Comparison of ENCODE assay signal across 8 cellular contexts in genomic region chr18:35122586-35123224, GRCh38.
A peak's percentile ranks its signal among the peaks of the same experiment; 100 is the strongest.
DNase-seq lines count a peak whose midpoint lies in the region; ATAC-seq and TF ChIP-seq lines count a peak whose summit lies in the region.

No MANE protein-coding gene starts in this region.

- no peaks in the 10 kb centered on the region for H3K27me3 Mint-ChIP-seq in CD14-positive monocyte (ENCODE audit: low read depth in 3 of 3)

- intact Hi-C loops in CD14-positive monocyte (cut with micrococcal nuclease) = no loop called here

- H3K4me1 Mint-ChIP-seq in CD14-positive monocyte = peaks cover 10% of the 10 kb centered on the region

- TF ChIP-seq CTCF in CD14-positive monocyte (IDR thresholded peaks at IDR 0.05) = no peak

- peaks cover 20 to 30% of the 10 kb centered on the region in 2 donors for H3K36me3 Mint-ChIP-seq in CD14-positive monocyte

- H3K4me3 Mint-ChIP-seq in CD14-positive monocyte = no peak overlapping the region

- ATAC-seq in GM18502 (IDR thresholded peaks at IDR 0.05; ENCODE audit: poor library complexity, unreplicated experiment) = peak; percentile 99
- peak; percentile 87 for ATAC-seq in GM21786 (IDR thresholded peaks at IDR 0.05; ENCODE audit: unreplicated experiment)
- no peak for ATAC-seq in HG03442 (IDR thresholded peaks at IDR 0.05; ENCODE audit: unreplicated experiment)

- peak overlapping the region in 2 of 7 donors; percentile 58 to 63 for H3K27ac Mint-ChIP-seq in CD14-positive monocyte

- peaks cover 8 to 18% (median 10%) of the 10 kb centered on the region in 7 donors for H3K9me3 Mint-ChIP-seq in CD14-positive monocyte

- DNase-seq in NCI-H69 (lab: John Stamatoyannopoulos, UW) (peak; percentile 95), iPS-NIHi11 (ENCODE audit: low spot score) (peak; percentile 33), CD14-positive monocyte (ENCODE audit: low spot score) (no peak), DMS153 treated with DMSO at 0.1 percent for 48 hours (lab: John Stamatoyannopoulos, UW; ENCODE audit: unreplicated experiment) (no peak), OCI-M1 (lab: John Stamatoyannopoulos, UW) (no peak)

Comparison
In these comparisons a context has a peak if more than half of its experiments do, and no peak if none do; other contexts are left out.
1. DNase-seq: peak in NCI-H69 (single experiment) and iPS-NIHi11 (single experiment); none in CD14-positive monocyte (single experiment), DMS153 treated with DMSO at 0.1 percent for 48 hours (single experiment) and OCI-M1 (single experiment).